In the genomic region with DNA sequence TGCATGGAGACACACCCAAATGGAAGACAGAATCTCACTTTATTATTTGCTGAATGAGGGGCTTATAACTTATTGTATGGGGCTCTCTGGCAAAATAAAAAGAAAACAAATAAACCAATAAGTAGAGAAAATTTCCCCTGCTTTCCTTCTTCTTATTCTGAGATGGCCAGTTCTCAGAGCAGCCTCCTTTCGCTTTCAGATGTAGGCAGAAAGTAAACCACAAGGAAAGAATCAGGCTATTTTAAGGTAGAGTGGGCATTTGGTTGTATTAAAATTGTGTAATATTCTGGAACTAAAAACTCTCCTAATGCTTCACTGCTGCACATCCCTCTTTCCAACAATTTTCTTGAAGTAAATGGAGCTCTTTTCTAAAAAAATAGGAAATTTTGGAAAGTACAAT, we compare ENCODE assay signal across 13 cellular contexts.
A peak's percentile ranks its signal among the peaks of the same experiment; 100 is the strongest.
DNase-seq lines count a peak whose midpoint lies in the region; ATAC-seq and TF ChIP-seq lines count a peak whose summit lies in the region.
"Had no signal": no experiment of that assay in that cellular context is flagged by ENCODE, and none has a peak within 500 bp of the region (broad histone marks: within the 10 kb centered on the region; RNA-seq: fewer than 3 reads in every experiment).

No MANE protein-coding gene starts in this region.

- ATAC-seq in GM19395 (IDR thresholded peaks at IDR 0.05; ENCODE audit: unreplicated experiment) (peak; percentile 91), HG02610 (IDR thresholded peaks at IDR 0.05; ENCODE audit: unreplicated experiment) (peak; percentile 84), HG03196 (IDR thresholded peaks at IDR 0.05; ENCODE audit: unreplicated experiment) (peak; percentile 95), T-cell (replicated peaks in 1 of 4) (no peak)
- ATAC-seq: A549 had no signal

- POLR2A ChIA-PET in T-cell (lab: Charles Lee) = no interaction called here

- CTCF ChIA-PET in T-cell (lab: Charles Lee) = no interaction called here

- TF ChIP-seq CTCF in GM10266 (IDR thresholded peaks at IDR 0.05; ENCODE audit: control insufficient read depth, insufficient read depth, low read depth, missing control alignments) = no peak

- H3K27me3 Mint-ChIP-seq in T-cell = no peaks in the 10 kb centered on the region

- no peak overlapping the region for H3K27ac Mint-ChIP-seq in T-cell

- H3K4me1 Mint-ChIP-seq in T-cell = no peaks in the 10 kb centered on the region

- H3K9me3 Mint-ChIP-seq in T-cell = peaks cover 0 to 5% (median 2%) of the 10 kb centered on the region in 3 donors

- H3K4me3 Mint-ChIP-seq in T-cell = no peak overlapping the region

- peak; percentile 10 for DNase-seq in GM10266 (ENCODE audit: extremely low spot score)
- DNase-seq in nucleus accumbens (lab: John Stamatoyannopoulos, UW) = no peak
- DNase-seq in T-cell = no peak
- DNase-seq in KBM-7 = no peak
- no peak for DNase-seq in NCI-H1105 (lab: John Stamatoyannopoulos, UW)
- DNase-seq: activated T-cell treated with anti-CD3 and anti-CD28 coated beads, Interleukin-2, amount 50 U/mL, for 1 hour; anterior cingulate cortex; NCI-H2029 treated with DMSO at 0.1 percent for 48 hours; stimulated activated CD4-positive, alpha-beta T cell treated with anti-CD3 and anti-CD28 coated beads, Interleukin-1b, Interleukin-23, amount 100 ng/mL, for 48 hours had no signal

- H3K36me3 Mint-ChIP-seq in T-cell = no peaks in the 10 kb centered on the region

- in situ Hi-C loops in KBM-7 (cut with MboI; ENCODE audit: low pct_unique_long_range_greater_than_20kb, low sequenced_read_pairs) = no loop called here

Comparison
In these comparisons a context has a peak if more than half of its experiments do, and no peak if none do; other contexts are left out.
1. ATAC-seq: peak in GM19395 (single experiment), HG02610 (single experiment) and HG03196 (single experiment); none in T-cell (0 of 4).